Comparison of ENCODE assay signal across 26 cellular contexts in the genomic region with DNA sequence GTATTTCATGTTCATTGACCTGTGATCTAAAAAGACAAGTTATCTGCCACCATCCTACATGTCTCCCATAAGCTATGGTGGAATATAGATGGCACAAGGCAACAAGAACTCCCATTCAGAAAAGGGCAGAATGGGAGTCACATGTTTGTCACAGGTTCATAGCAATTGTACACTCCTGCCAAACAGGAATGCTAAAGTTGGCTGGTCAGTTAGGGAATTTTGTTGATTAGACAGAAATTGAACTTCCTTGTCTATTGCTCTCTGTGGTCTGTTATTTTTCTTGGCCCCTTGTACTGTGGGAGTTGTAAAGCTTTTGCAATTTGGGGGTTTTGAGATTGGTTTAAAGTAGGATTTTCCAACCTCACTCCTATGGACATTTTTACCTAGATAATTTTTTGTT.
DNase-seq lines count a peak whose midpoint lies in the region; ATAC-seq, FAIRE-seq and TF ChIP-seq lines count a peak whose summit lies in the region.
"Had no signal": no experiment of that assay in that cellular context is flagged by ENCODE, and none has a peak within 500 bp of the region (broad histone marks: within the 10 kb centered on the region; RNA-seq: fewer than 3 reads in every experiment).

No MANE protein-coding gene starts in this region.

- H3K4me1 ChIP-seq in HepG2 (ENCODE audit: insufficient read depth, low read length) (no peaks in the 10 kb centered on the region), right lobe of liver (no peaks in the 10 kb centered on the region), K562 (replicated peaks in 1 of 2; ENCODE audit: control insufficient read depth in 2 of 2, insufficient read depth in 2 of 2, low read length in 2 of 2) (no peaks in the 10 kb centered on the region), upper lobe of right lung (no peaks in the 10 kb centered on the region)
- H3K4me1 ChIP-seq: BE2C, HAP-1 had no signal

- TF ChIP-seq RAD21 in HepG2 (CRISPR knock-in tag; IDR thresholded peaks at IDR 0.05) (no peak), K562 (CRISPR knock-in tag; conservative IDR thresholded peaks at IDR 0.05 in 1 of 2, IDR thresholded peaks at IDR 0.05 in 1 of 2) (no peak)

- no peak for DNase-seq in HepG2 (ENCODE audit: low spot score)
- DNase-seq in right lobe of liver: no peak
- DNase-seq in K562 (ENCODE audit: extremely low read depth in 1 of 4, low spot score in 3 of 4): no peak
- DNase-seq in fibroblast of the aortic adventitia (ENCODE audit: low read depth): peak; percentile 9
- DNase-seq in retinal pigment epithelial cell (ENCODE audit: low read depth): peak; percentile 4
- no peak for DNase-seq in activated CD4-positive, alpha-beta memory T cell treated with anti-CD3 and anti-CD28 coated beads, Interleukin-2, amount 10 ng/mL, durations not matched to agents 7 days and 5 days
- no peak for DNase-seq in upper lobe of right lung
- no peak for DNase-seq in GM13977 (ENCODE audit: low spot score)
- DNase-seq: ACHN; AML-193; BE2C; Calu3; CD4-positive, alpha-beta memory T cell; COR-L47; DMS53; DMS79 treated with DMSO at 0.1 percent for 48 hours; GF-D8; GOT3; HFFc6 had no signal

- in situ Hi-C loops in HepG2 (cut with HindIII; ENCODE audit: extremely low pct_ligation_motif_present, low pct_unique_long_range_greater_than_20kb) (no loop called here), K562 (cut with MboI) (no loop called here), GM13977 (cut with MboI; ENCODE audit: low pct_unique_long_range_greater_than_20kb, low sequenced_read_pairs, unreplicated experiment) (no loop called here)

- H3K4me1 Mint-ChIP-seq in activated CD4-positive, alpha-beta memory T cell treated with anti-CD3 and anti-CD28 coated beads, Interleukin-2, amount 10 ng/mL, durations not matched to agents 7 days and 5 days: no peaks in the 10 kb centered on the region
- H3K4me1 Mint-ChIP-seq: CD14-positive monocyte; CD4-positive, alpha-beta memory T cell had no signal

- TF ChIP-seq EP300 in HepG2 (IDR thresholded peaks at IDR 0.05; ENCODE audit: low read depth in 2 of 2, low read length in 2 of 2) (no peak), HepG2 (CRISPR knock-in tag; IDR thresholded peaks at IDR 0.05; ENCODE audit: borderline replicate concordance) (no peak), K562 (IDR thresholded peaks at IDR 0.05; ENCODE audit: low read length) (no peak)

- POLR2A ChIA-PET in HepG2 (lab: Yijun Ruan, JAX): no interaction called here
- POLR2A ChIA-PET in K562 (lab: Yijun Ruan, JAX): interaction anchor here (0.6 kb wide), 1 partner anchor 220 kb away, joined by 4 read pairs; no protein-coding TSS in a partner anchor
- POLR2A ChIA-PET in activated CD4-positive, alpha-beta memory T cell treated with anti-CD3 and anti-CD28 coated beads, Interleukin-2, amount 10 ng/mL, durations not matched to agents 7 days and 5 days (lab: Charles Lee): no interaction called here

- H3K27ac ChIP-seq in HepG2 (ENCODE audit: extremely low read length, insufficient read depth, low read length) (no peak overlapping the region), right lobe of liver (no peak overlapping the region), K562 (ENCODE audit: extremely low read depth, low read depth, low read length) (no peak overlapping the region), upper lobe of right lung (no peak overlapping the region)
- H3K27ac ChIP-seq: 22Rv1; BLaER1 treated with 17β-estradiol and CSF1 and Interleukin-3, amounts not matched to agents 10 nM and 100 nM had no signal

- H3K27ac Mint-ChIP-seq in activated CD4-positive, alpha-beta memory T cell treated with anti-CD3 and anti-CD28 coated beads, Interleukin-2, amount 10 ng/mL, durations not matched to agents 7 days and 5 days: no peak overlapping the region
- H3K27ac Mint-ChIP-seq: CD14-positive monocyte; CD4-positive, alpha-beta memory T cell; HFFc6 had no signal

- peaks cover 1% of the 10 kb centered on the region for H3K27me3 Mint-ChIP-seq in activated CD4-positive, alpha-beta memory T cell treated with anti-CD3 and anti-CD28 coated beads, Interleukin-2, amount 10 ng/mL, durations not matched to agents 7 days and 5 days

- H3K4me3 Mint-ChIP-seq in activated CD4-positive, alpha-beta memory T cell treated with anti-CD3 and anti-CD28 coated beads, Interleukin-2, amount 10 ng/mL, durations not matched to agents 7 days and 5 days: no peak overlapping the region
- H3K4me3 Mint-ChIP-seq: CD14-positive monocyte; CD4-positive, alpha-beta memory T cell; HFFc6 had no signal

- FAIRE-seq in HepG2 (lab: Jason Lieb, UNC) (no peak), K562 (lab: Jason Lieb, UNC) (no peak)
- FAIRE-seq: A204.1, GM12891, H54 had no signal

- CTCF ChIA-PET in HepG2 (lab: Yijun Ruan, JAX; ENCODE audit: low intra/inter-chr PET ratio, low total read pairs): no interaction called here
- CTCF ChIA-PET in K562 (lab: Yijun Ruan, JAX; ENCODE audit: low intra/inter-chr PET ratio): no interaction called here
- CTCF ChIA-PET in activated CD4-positive, alpha-beta memory T cell treated with anti-CD3 and anti-CD28 coated beads, Interleukin-2, amount 10 ng/mL, durations not matched to agents 7 days and 5 days (lab: Charles Lee): no interaction called here

- H3K36me3 ChIP-seq in HepG2 (replicated peaks in 1 of 2; ENCODE audit: control insufficient read depth in 1 of 2, insufficient read depth in 2 of 2, low read length in 2 of 2): no peaks in the 10 kb centered on the region
- no peaks in the 10 kb centered on the region for H3K36me3 ChIP-seq in right lobe of liver
- H3K36me3 ChIP-seq in K562 (ENCODE audit: control insufficient read depth, insufficient read depth, low read length): no peaks in the 10 kb centered on the region
- no peaks in the 10 kb centered on the region for H3K36me3 ChIP-seq in upper lobe of right lung
- H3K36me3 ChIP-seq: BE2C; BLaER1 treated with 17β-estradiol and CSF1 and Interleukin-3, amounts not matched to agents 10 nM and 100 nM; HAP-1 had no signal

- intact Hi-C loops in HepG2 (cut with micrococcal nuclease; ENCODE audit: unreplicated experiment): no loop called here
- intact Hi-C loops in right lobe of liver (cut with DNase I): no loop called here
- intact Hi-C loops in K562 (cut with micrococcal nuclease): no loop called here
- intact Hi-C loops in upper lobe of right lung (cut with DNase I): no loop called here

- H3K9me3 ChIP-seq in HepG2 (ENCODE audit: low read length) (no peaks in the 10 kb centered on the region), right lobe of liver (no peaks in the 10 kb centered on the region), K562 (replicated peaks; ENCODE audit: control insufficient read depth, insufficient read depth, low read depth, low read length) (no peaks in the 10 kb centered on the region), upper lobe of right lung (no peaks in the 10 kb centered on the region)
- H3K9me3 ChIP-seq: BE2C, HAP-1 had no signal

- H3K79me2 ChIP-seq in HepG2 (ENCODE audit: insufficient read depth, low read length) (no peaks in the 10 kb centered on the region), K562 (ENCODE audit: control insufficient read depth, insufficient read depth, low read length) (no peaks in the 10 kb centered on the region)

- H3K4me2 ChIP-seq in HepG2 (ENCODE audit: low read depth, low read length): no peak overlapping the region
- H3K4me2 ChIP-seq in K562 (ENCODE audit: insufficient read depth, low read length): no peak overlapping the region
- H3K4me2 ChIP-seq: BLaER1 treated with 17β-estradiol and CSF1 and Interleukin-3, amounts not matched to agents 10 nM and 100 nM had no signal

- BruUV-seq in HepG2 (replicated peaks; lab: Mats Ljungman, UMichigan) (no TSS peak), K562 (replicated peaks; lab: Mats Ljungman, UMichigan) (no TSS peak)

- no peak overlapping the region for H3K9ac ChIP-seq in HepG2 (ENCODE audit: insufficient read depth, low read depth, low read length)
- H3K9ac ChIP-seq in K562 (ENCODE audit: insufficient read depth in 1 of 2, low read depth in 2 of 2, low read length in 2 of 2): no peak overlapping the region
- H3K9ac ChIP-seq: BLaER1 treated with 17β-estradiol and CSF1 and Interleukin-3, amounts not matched to agents 10 nM and 100 nM had no signal

- H4K20me1 ChIP-seq in HepG2 (ENCODE audit: insufficient read depth, low read length) (no peaks in the 10 kb centered on the region), K562 (replicated peaks; ENCODE audit: control insufficient read depth, insufficient read depth, low read length) (no peaks in the 10 kb centered on the region)
- H4K20me1 ChIP-seq: BLaER1 treated with 17β-estradiol and CSF1 and Interleukin-3, amounts not matched to agents 10 nM and 100 nM had no signal

- H3K9me1 ChIP-seq in K562 (ENCODE audit: control insufficient read depth, insufficient read depth, low read length): no peaks in the 10 kb centered on the region

- TF ChIP-seq POLR2A in HepG2 (IDR thresholded peaks at IDR 0.05; ENCODE audit: insufficient read depth in 1 of 2, low read depth in 2 of 2, low read length in 2 of 2) (no peak), right lobe of liver (IDR thresholded peaks at IDR 0.05) (no peak), K562 (conservative IDR thresholded peaks at IDR 0.05) (no peak)

- no peaks in the 10 kb centered on the region for H3K36me3 Mint-ChIP-seq in activated CD4-positive, alpha-beta memory T cell treated with anti-CD3 and anti-CD28 coated beads, Interleukin-2, amount 10 ng/mL, durations not matched to agents 7 days and 5 days (ENCODE audit: low read depth)
- H3K36me3 Mint-ChIP-seq: CD14-positive monocyte; CD4-positive, alpha-beta memory T cell had no signal

- no peaks in the 10 kb centered on the region for H3K9me3 Mint-ChIP-seq in activated CD4-positive, alpha-beta memory T cell treated with anti-CD3 and anti-CD28 coated beads, Interleukin-2, amount 10 ng/mL, durations not matched to agents 7 days and 5 days
- H3K9me3 Mint-ChIP-seq: HFFc6 had no signal

- H3K27me3 ChIP-seq in HepG2 (ENCODE audit: control insufficient read depth in 1 of 2, insufficient read depth in 2 of 2, low read length in 2 of 2): peaks cover 0 to 6% of the 10 kb centered on the region in 2 experiments; a peak in 1 of 5 replicates
- no peaks in the 10 kb centered on the region for H3K27me3 ChIP-seq in right lobe of liver
- H3K27me3 ChIP-seq in K562 (ENCODE audit: control insufficient read depth in 2 of 2, insufficient read depth in 2 of 2, low read length in 2 of 2): peaks cover 0 to 6% of the 10 kb centered on the region in 2 experiments; a peak in 1 of 5 replicates
- H3K27me3 ChIP-seq in upper lobe of right lung: no peaks in the 10 kb centered on the region
- H3K27me3 ChIP-seq: BE2C; BLaER1 treated with 17β-estradiol and CSF1 and Interleukin-3, amounts not matched to agents 10 nM and 100 nM had no signal

- no peak overlapping the region for H3K4me3 ChIP-seq in HepG2 (replicated peaks in 1 of 3; ENCODE audit: insufficient read depth in 1 of 3, low read depth in 2 of 3, low read length in 3 of 3)
- H3K4me3 ChIP-seq in right lobe of liver: no peak overlapping the region
- no peak overlapping the region for H3K4me3 ChIP-seq in K562
- no peak overlapping the region for H3K4me3 ChIP-seq in fibroblast of the aortic adventitia (ENCODE audit: low read depth, low read length)
- H3K4me3 ChIP-seq in retinal pigment epithelial cell (ENCODE audit: low read length): no peak overlapping the region
- no peak overlapping the region for H3K4me3 ChIP-seq in upper lobe of right lung
- H3K4me3 ChIP-seq: BLaER1 treated with 17β-estradiol and CSF1 and Interleukin-3, amounts not matched to agents 10 nM and 100 nM; HAP-1 had no signal

- no peak for TF ChIP-seq CTCF in HepG2 (CRISPR knock-in tag; IDR thresholded peaks at IDR 0.05)
- TF ChIP-seq CTCF in right lobe of liver (IDR thresholded peaks at IDR 0.05): no peak
- TF ChIP-seq CTCF in K562 (IDR thresholded peaks at IDR 0.05 in 2 of 3, conservative IDR thresholded peaks at IDR 0.05 in 1 of 3; ENCODE audit: insufficient read depth in 2 of 3, low read depth in 1 of 3, low read length in 3 of 3): no peak
- no peak for TF ChIP-seq CTCF in fibroblast of the aortic adventitia (IDR thresholded peaks at IDR 0.05; ENCODE audit: insufficient read depth, low read length)
- no peak for TF ChIP-seq CTCF in retinal pigment epithelial cell (conservative IDR thresholded peaks at IDR 0.05; ENCODE audit: low read depth, low read length)
- no peak for TF ChIP-seq CTCF in upper lobe of right lung (IDR thresholded peaks at IDR 0.05)
- TF ChIP-seq CTCF in GM13977 (IDR thresholded peaks at IDR 0.05; ENCODE audit: extremely low read depth, insufficient read depth, missing control alignments): no peak

- ATAC-seq in HepG2 (no peak), right lobe of liver (no peak), K562 (no peak), upper lobe of right lung (no peak)

- no peak overlapping the region for H2AFZ ChIP-seq in HepG2 (ENCODE audit: low read length)
- no peak overlapping the region for H2AFZ ChIP-seq in K562 (ENCODE audit: low read depth, low read length)

Comparison
In these comparisons a context has a peak if more than half of its experiments do, and no peak if none do; other contexts are left out.
1. DNase-seq: peak in fibroblast of the aortic adventitia (single experiment) and retinal pigment epithelial cell (single experiment); none in HepG2 (single experiment), right lobe of liver (0 of 3), K562 (0 of 4), activated CD4-positive, alpha-beta memory T cell treated with anti-CD3 and anti-CD28 coated beads, Interleukin-2, amount 10 ng/mL, durations not matched to agents 7 days and 5 days (single experiment), upper lobe of right lung (single experiment) and GM13977 (single experiment).